9 cellular contexts compared by ENCODE assay signal in genomic region chr4:144975718-144976117, GRCh38.
"Had no signal": no experiment of that assay in that cellular context is flagged by ENCODE, and none has a peak within 500 bp of the region (broad histone marks: within the 10 kb centered on the region; RNA-seq: fewer than 3 reads in every experiment).

No MANE protein-coding gene starts in this region.

- H3K4me2 ChIP-seq: KMS-11 had no signal

- DNase-seq: IMR-90, Karpas-422, Kasumi-1, KBM-7, KG1 had no signal

- H3K27ac ChIP-seq: HL-60, KMS-11 had no signal

- H3K9ac ChIP-seq: KMS-11 had no signal

- FAIRE-seq: HepG2, HTR-8/SVneo had no signal

- ATAC-seq: HepG2 had no signal
